17 cellular contexts compared by ENCODE assay signal in the genomic region with DNA sequence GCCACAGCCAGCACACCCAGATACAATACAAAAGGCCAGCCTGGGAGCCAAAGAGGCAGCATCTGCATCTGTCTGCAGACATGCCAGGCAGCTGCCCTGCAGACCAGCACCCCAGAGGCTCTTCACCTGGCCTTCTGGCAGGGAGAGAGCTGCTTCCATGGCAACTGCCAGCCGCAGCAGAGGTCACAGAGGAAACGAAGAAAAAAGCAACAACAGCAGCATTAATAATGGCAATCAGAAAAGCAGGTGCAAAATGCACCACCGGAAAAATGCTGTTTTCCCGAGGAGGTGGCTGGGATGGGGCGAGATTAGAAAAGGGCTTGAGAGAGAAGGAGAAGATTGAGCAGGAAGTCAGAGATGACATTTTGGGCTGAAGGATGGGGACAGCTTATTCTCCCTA.
DNase-seq lines count a peak whose midpoint lies in the region; ATAC-seq, FAIRE-seq and TF ChIP-seq lines count a peak whose summit lies in the region.
"Had no signal": no experiment of that assay in that cellular context is flagged by ENCODE, and none has a peak within 500 bp of the region (broad histone marks: within the 10 kb centered on the region; RNA-seq: fewer than 3 reads in every experiment).

No MANE protein-coding gene starts in this region.

- H3K36me3 ChIP-seq in neuron (ENCODE audit: insufficient read depth, low read length), result no peaks in the 10 kb centered on the region
- no peaks in the 10 kb centered on the region for H3K36me3 ChIP-seq in A673 (ENCODE audit: insufficient read depth, low read length, poor library complexity, severe bottlenecking)
- H3K36me3 ChIP-seq: ascending aorta, right atrium auricular region, SJSA1 had no signal

- no peak overlapping the region for H3K4me3 ChIP-seq in neuron (ENCODE audit: low read length)
- no peak overlapping the region for H3K4me3 ChIP-seq in A673 (ENCODE audit: low read depth, low read length, poor library complexity, severe bottlenecking)
- H3K4me3 ChIP-seq: ascending aorta, right atrium auricular region, SJSA1 had no signal

- no peak for ATAC-seq in GM19397 (IDR thresholded peaks at IDR 0.05; ENCODE audit: unreplicated experiment)

- CTCF ChIA-PET in A673 (lab: Charles Lee), result no interaction called here

- no TSS peak for BruUV-seq in A673 (replicated peaks; lab: Mats Ljungman, UMichigan)

- peaks cover 10% of the 10 kb centered on the region for H3K4me1 ChIP-seq in neuron (ENCODE audit: insufficient read depth, low read length)
- no peaks in the 10 kb centered on the region for H3K4me1 ChIP-seq in A673 (ENCODE audit: insufficient read depth, low read length, poor library complexity, severe bottlenecking)
- H3K4me1 ChIP-seq: ascending aorta, right atrium auricular region, SJSA1 had no signal

- H3K9me3 ChIP-seq in neuron (ENCODE audit: low read length) (no peaks in the 10 kb centered on the region), A673 (ENCODE audit: low read depth, low read length, poor library complexity, severe bottlenecking) (peaks cover 12% of the 10 kb centered on the region)
- H3K9me3 ChIP-seq: ascending aorta, right atrium auricular region, SJSA1 had no signal

- FAIRE-seq in GM19239 (lab: Jason Lieb, UNC), result no peak
- FAIRE-seq: colon had no signal

- no peak for TF ChIP-seq CTCF in A673 (conservative IDR thresholded peaks at IDR 0.05; ENCODE audit: low read depth, low read length)

- POLR2A ChIA-PET in A673 (lab: Charles Lee; ENCODE audit: low non-redundant PET), result no interaction called here

- no peaks in the 10 kb centered on the region for H3K27me3 ChIP-seq in neuron (ENCODE audit: insufficient read depth, low read length)
- H3K27me3 ChIP-seq in A673 (replicated peaks; ENCODE audit: insufficient read depth, low read depth, low read length, poor library complexity), result no peaks in the 10 kb centered on the region
- H3K27me3 ChIP-seq: ascending aorta, right atrium auricular region, SJSA1 had no signal

- intact Hi-C loops in A673 (cut with micrococcal nuclease; ENCODE audit: unreplicated experiment), result no loop called here

- H3K27ac ChIP-seq in A673 (ENCODE audit: low read depth, low read length, poor library complexity, severe bottlenecking), result no peak overlapping the region
- H3K27ac ChIP-seq: ascending aorta, right atrium auricular region, SJSA1 had no signal

- peak overlapping the region; percentile 9 for H2AFZ ChIP-seq in neuron (ENCODE audit: low read depth, low read length)

- DNase-seq in NAMALWA (ENCODE audit: low spot score), result peak; percentile 55
- peak; percentile 90 for DNase-seq in NCI-H2107 (lab: John Stamatoyannopoulos, UW)
- peak; percentile 94 for DNase-seq in NCI-H748 treated with DMSO at 0.1 percent for 48 hours (lab: John Stamatoyannopoulos, UW)
- DNase-seq in A673 (ENCODE audit: low spot score), result no peak
- DNase-seq in GM19239 (ENCODE audit: insufficient read length, low spot score), result no peak
- DNase-seq: activated naive CD4-positive, alpha-beta T cell; AML-193; HCEC 1CT; mesendoderm; nephron progenitor cell; T-helper 9 cell had no signal

Comparison
In these comparisons a context has a peak if more than half of its experiments do, and no peak if none do; other contexts are left out.
1. DNase-seq: peak in NAMALWA (single experiment), NCI-H2107 (single experiment) and NCI-H748 treated with DMSO at 0.1 percent for 48 hours (single experiment); none in A673 (single experiment) and GM19239 (single experiment).